12 cellular contexts compared by ENCODE assay signal in the genomic region with DNA sequence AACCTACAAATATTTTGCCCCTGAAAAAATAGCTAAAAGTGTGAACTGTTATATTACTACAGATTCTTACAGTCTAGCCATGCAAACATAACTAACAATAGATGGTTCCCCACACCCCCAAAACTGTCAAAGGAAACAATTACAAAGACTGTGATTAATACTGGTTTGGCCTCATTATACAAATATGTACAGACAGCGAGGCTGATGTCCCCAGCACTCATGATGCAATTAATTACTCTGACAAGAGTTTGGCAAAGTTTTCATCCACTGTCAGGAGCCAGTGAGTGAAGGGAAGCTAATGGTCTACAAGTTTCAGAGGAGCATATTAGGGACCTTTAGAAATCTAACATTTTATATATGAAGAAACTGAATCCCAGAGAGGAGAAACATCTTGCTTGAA.
DNase-seq lines count a peak whose midpoint lies in the region; ATAC-seq and TF ChIP-seq lines count a peak whose summit lies in the region.
"Had no signal": no experiment of that assay in that cellular context is flagged by ENCODE, and none has a peak within 500 bp of the region (broad histone marks: within the 10 kb centered on the region; RNA-seq: fewer than 3 reads in every experiment).

No MANE protein-coding gene starts in this region.

- no peaks in the 10 kb centered on the region for H3K9me3 Mint-ChIP-seq in nephron
- H3K9me3 Mint-ChIP-seq: CD14-positive monocyte had no signal

- CTCF ChIA-PET in Panc1 (lab: Charles Lee): interaction anchor here (0.6 kb wide), 2 partner anchors 16 to 86 kb away, joined by 3 to 5 read pairs; no protein-coding TSS in a partner anchor

- intact Hi-C loops in Panc1 (cut with micrococcal nuclease; ENCODE audit: unreplicated experiment) (no loop called here), left colon (cut with DNase I, micrococcal nuclease) (no loop called here)

- H3K79me2 ChIP-seq in GM23248 (ENCODE audit: insufficient read depth) (no peaks in the 10 kb centered on the region), fibroblast of lung (ENCODE audit: control insufficient read depth, insufficient read depth, low read length) (no peaks in the 10 kb centered on the region)

- POLR2A ChIA-PET in Panc1 (lab: Charles Lee): no interaction called here

- ATAC-seq in Panc1 (no peak), left colon (no peak)

- H2AFZ ChIP-seq in GM23248: no peak overlapping the region
- H2AFZ ChIP-seq in fibroblast of lung (ENCODE audit: low read length): no peak overlapping the region

- DNase-seq in GM23248 (peak; percentile 69), Panc1 (ENCODE audit: low read depth, low spot score) (no peak), fibroblast of lung (ENCODE audit: low read depth in 2 of 2) (peak; percentile 63 to 84), glomerular visceral epithelial cell (ENCODE audit: extremely low spot score) (no peak), left colon (no peak), NCI-H146 (lab: John Stamatoyannopoulos, UW) (no peak), NCI-H2196 treated with DMSO at 0.1 percent for 48 hours (lab: John Stamatoyannopoulos, UW; ENCODE audit: unreplicated experiment) (no peak)
- DNase-seq: activated gamma-delta T cell treated with Interleukin-2 at 50 U/mL for 16 hours, NCI-H1930, posterior cingulate gyrus had no signal

- no peaks in the 10 kb centered on the region for H3K9me2 ChIP-seq in GM23248 (ENCODE audit: insufficient read depth)

- H3K4me2 ChIP-seq in GM23248 (ENCODE audit: unreplicated experiment): peak overlapping the region; percentile 61
- H3K4me2 ChIP-seq in fibroblast of lung (ENCODE audit: extremely low read depth, insufficient read depth, low read length): no peak overlapping the region

- peaks cover 40% of the 10 kb centered on the region for H3F3A ChIP-seq in GM23248 (ENCODE audit: insufficient read depth)

- H3K9ac ChIP-seq in GM23248: no peak overlapping the region
- H3K9ac ChIP-seq in fibroblast of lung (ENCODE audit: insufficient read depth, low read length): no peak overlapping the region

- H3K36me3 Mint-ChIP-seq in nephron (ENCODE audit: low read depth): peaks cover 72% of the 10 kb centered on the region

- H4K20me1 ChIP-seq in GM23248 (ENCODE audit: insufficient read depth) (no peaks in the 10 kb centered on the region), fibroblast of lung (ENCODE audit: control insufficient read depth, extremely low read depth, insufficient read depth, low read length) (no peaks in the 10 kb centered on the region)

- H3K27ac Mint-ChIP-seq in nephron: peak overlapping the region; percentile 57 to 86 (median 60)
- H3K27ac Mint-ChIP-seq: CD14-positive monocyte had no signal

- H3K4me1 Mint-ChIP-seq in nephron: peaks cover 31% of the 10 kb centered on the region

- H3K36me3 ChIP-seq in GM23248 (ENCODE audit: low read depth) (peaks cover 32% of the 10 kb centered on the region; the same call in 1 of the 2 replicates), Panc1 (ENCODE audit: control insufficient read depth, insufficient read depth, low read length) (peaks cover 16% of the 10 kb centered on the region), fibroblast of lung (ENCODE audit: control insufficient read depth, insufficient read depth, low read length) (no peaks in the 10 kb centered on the region)

- peaks cover 42% of the 10 kb centered on the region for H3K4me1 ChIP-seq in GM23248 (ENCODE audit: insufficient read depth)
- peaks cover 30% of the 10 kb centered on the region for H3K4me1 ChIP-seq in Panc1 (ENCODE audit: control insufficient read depth, insufficient read depth, low read length)
- H3K4me1 ChIP-seq in fibroblast of lung (ENCODE audit: control insufficient read depth, extremely low read depth, insufficient read depth, low read length): peaks cover 24% of the 10 kb centered on the region

- TF ChIP-seq CTCF in Panc1 (IDR thresholded peaks at IDR 0.05) (no peak), fibroblast of lung (conservative IDR thresholded peaks at IDR 0.05 in 1 of 2, IDR thresholded peaks at IDR 0.05 in 1 of 2; ENCODE audit: low read depth in 1 of 2, low read length in 2 of 2) (no peak), nephron (IDR thresholded peaks at IDR 0.05; ENCODE audit: unreplicated experiment in 3 of 3) (no peak)

- WGBS in GM23248 (ENCODE audit: low coverage in 1 of 2, low lambda C conversion rate in 2 of 2, missing lambda C conversion rate in 2 of 2), 2 experiments: 0% methylated on average over 1 of the region's 1 CpG

- no peaks in the 10 kb centered on the region for H3K27me3 ChIP-seq in GM23248 (replicated peaks; ENCODE audit: insufficient read depth)
- H3K27me3 ChIP-seq in Panc1 (ENCODE audit: control insufficient read depth, insufficient read depth, low read length): no peaks in the 10 kb centered on the region
- H3K27me3 ChIP-seq in fibroblast of lung (ENCODE audit: control insufficient read depth, insufficient read depth, low read length): no peaks in the 10 kb centered on the region

- in situ Hi-C loops in GM23248 (cut with MboI): no loop called here
- in situ Hi-C loops in Panc1 (cut with HindIII; ENCODE audit: low pct_unique_long_range_greater_than_20kb, low sequenced_read_pairs): no loop called here

- H3K9me3 ChIP-seq in GM23248 (ENCODE audit: low read depth) (no peaks in the 10 kb centered on the region), Panc1 (ENCODE audit: control insufficient read depth, insufficient read depth, low read depth, low read length) (no peaks in the 10 kb centered on the region), fibroblast of lung (ENCODE audit: control insufficient read depth, insufficient read depth, low read depth, low read length) (no peaks in the 10 kb centered on the region)

- no peak overlapping the region for H3K4me3 Mint-ChIP-seq in nephron
- H3K4me3 Mint-ChIP-seq: CD14-positive monocyte had no signal

- H3K27ac ChIP-seq in GM23248: peak overlapping the region; percentile 56
- peak overlapping the region; percentile 41; the same call in 1 of the 2 replicates for H3K27ac ChIP-seq in Panc1 (ENCODE audit: low read length)
- H3K27ac ChIP-seq in fibroblast of lung (ENCODE audit: insufficient read depth, low read length): no peak overlapping the region

- H3K4me3 ChIP-seq in GM23248 (0 out of 2 replicates have a peak overlapping the region, but pooled peaks have one; percentile 7), Panc1 (ENCODE audit: low read depth in 2 of 2, low read length in 2 of 2) (no peak overlapping the region), fibroblast of lung (replicated peaks in 1 of 4; ENCODE audit: control extremely low read depth in 1 of 4, insufficient read depth in 1 of 4, low read depth in 3 of 4, low read length in 4 of 4) (no peak overlapping the region)

- BruUV-seq in Panc1 (replicated peaks; lab: Mats Ljungman, UMichigan): no TSS peak

- no peaks in the 10 kb centered on the region for H3K27me3 Mint-ChIP-seq in nephron (ENCODE audit: low read depth)

Comparison
In these comparisons a context has a peak if more than half of its experiments do, and no peak if none do; other contexts are left out.
1. DNase-seq: peak in GM23248 (single experiment) and fibroblast of lung (2 of 2); none in Panc1 (single experiment), glomerular visceral epithelial cell (single experiment), left colon (0 of 2), NCI-H146 (single experiment) and NCI-H2196 treated with DMSO at 0.1 percent for 48 hours (single experiment).